In the genomic region with DNA sequence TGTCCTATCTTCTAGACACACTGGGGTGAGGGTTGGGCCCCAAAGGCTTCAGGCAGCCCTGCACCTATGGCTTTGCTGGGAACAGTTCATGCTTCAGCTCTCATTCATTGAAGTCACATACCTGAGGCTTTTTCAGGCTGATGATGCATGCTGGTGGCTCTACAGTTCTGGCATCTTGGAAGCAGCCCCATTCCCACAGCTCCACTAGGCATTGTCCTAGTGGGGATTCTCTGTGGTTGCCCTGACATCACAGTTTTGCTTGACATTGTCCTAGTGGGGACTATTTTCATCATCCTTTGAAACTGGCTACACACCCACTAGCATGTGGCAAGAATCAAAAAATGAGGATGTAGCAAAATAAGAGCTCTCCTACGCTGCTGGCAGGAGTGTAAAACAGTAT, we compare ENCODE assay signal across 20 cellular contexts. TPM values are rescaled to one million over a fixed set of nuclear protein-coding genes. Genes with fewer than 3 reads are reported as not detected.
DNase-seq lines count a peak whose midpoint lies in the region; ATAC-seq, FAIRE-seq and TF ChIP-seq lines count a peak whose summit lies in the region.
"Had no signal": no experiment of that assay in that cellular context is flagged by ENCODE, and none has a peak within 500 bp of the region (broad histone marks: within the 10 kb centered on the region; RNA-seq: fewer than 3 reads in every experiment).

No MANE protein-coding gene starts in this region.

- H2AK5ac ChIP-seq in IMR-90 (ENCODE audit: low read depth, low read length), result no peak overlapping the region
- H2AK5ac ChIP-seq in mesenchymal stem cell (ENCODE audit: low read length, severe bottlenecking), result no peak overlapping the region

- dilution Hi-C loops in IMR-90 (cut with HindIII; ENCODE audit: low sequenced_read_pairs, unreplicated experiment), result no loop called here

- no peak for TF ChIP-seq EP300 in sigmoid colon (IDR thresholded peaks at IDR 0.05)

- FAIRE-seq in bronchial epithelial cell (lab: Jason Lieb, UNC), result peak; percentile 68

- CTCF ChIA-PET in IMR-90 (lab: Yijun Ruan, JAX), result no interaction called here

- POLR2A ChIA-PET in IMR-90 (lab: Charles Lee; ENCODE audit: unreplicated experiment), result no interaction called here

- H3K9ac ChIP-seq in IMR-90 (ENCODE audit: low read depth, low read length), result no peak overlapping the region
- no peak overlapping the region for H3K9ac ChIP-seq in mesenchymal stem cell (ENCODE audit: low read length)
- H3K9ac ChIP-seq: BLaER1 had no signal

- H3K4me2 ChIP-seq in IMR-90 (ENCODE audit: low read depth, low read length) (no peak overlapping the region), mesenchymal stem cell (ENCODE audit: low read length, poor library complexity, severe bottlenecking) (no peak overlapping the region)
- H3K4me2 ChIP-seq: BLaER1 had no signal

- no TSS peak for BruUV-seq in IMR-90 (replicated peaks; lab: Mats Ljungman, UMichigan)

- no peak overlapping the region for H4K91ac ChIP-seq in IMR-90 (ENCODE audit: insufficient read depth, low read depth, low read length)
- no peak overlapping the region for H4K91ac ChIP-seq in mesenchymal stem cell (ENCODE audit: low read length)

- H3K18ac ChIP-seq in IMR-90 (ENCODE audit: low read depth, low read length), result no peak overlapping the region
- H3K18ac ChIP-seq in mesenchymal stem cell (ENCODE audit: low read depth in 1 of 2, low read length in 2 of 2), result no peak overlapping the region

- H3K36me3 ChIP-seq in IMR-90 (ENCODE audit: control insufficient read depth, insufficient read depth, low read length) (no peaks in the 10 kb centered on the region), bronchial epithelial cell (ENCODE audit: control insufficient read depth, insufficient read depth, low read length) (no peaks in the 10 kb centered on the region), mesenchymal stem cell (ENCODE audit: control insufficient read depth in 1 of 2, insufficient read depth in 2 of 2, low read depth in 1 of 2, low read length in 2 of 2) (no peaks in the 10 kb centered on the region), thyroid gland (no peaks in the 10 kb centered on the region), sigmoid colon (no peaks in the 10 kb centered on the region)
- H3K36me3 ChIP-seq: BLaER1 had no signal

- intact Hi-C loops in IMR-90 (cut with micrococcal nuclease) (no loop called here), thyroid gland (cut with DNase I) (no loop called here), sigmoid colon (cut with DNase I) (no loop called here)

- no peaks in the 10 kb centered on the region for H3K9me1 ChIP-seq in IMR-90 (ENCODE audit: insufficient read depth, low read length)

- WGBS in IMR-90 (ENCODE audit: extremely low coverage in 2 of 2, insufficient read length in 1 of 2), 2 experiments, result no CpG with 5 or more reads among the region's 1 CpG
- no CpG with 5 or more reads among the region's 1 CpG for WGBS in mesenchymal stem cell
- WGBS in thyroid gland, 2 donors, result 35 to 97% methylated on average over 1 of the region's 1 CpG
- 80 to 89% methylated on average over 1 of the region's 1 CpG for WGBS in sigmoid colon, 2 donors

- no peak overlapping the region for H4K5ac ChIP-seq in IMR-90 (ENCODE audit: low read depth, low read length)

- no peak overlapping the region for H2AFZ ChIP-seq in IMR-90 (replicated peaks; ENCODE audit: low read length, poor library complexity)
- no peak overlapping the region for H2AFZ ChIP-seq in mesenchymal stem cell (ENCODE audit: low read depth, low read length)

- no peak for TF ChIP-seq RAD21 in IMR-90 (IDR thresholded peaks at IDR 0.05; ENCODE audit: low read length)

- in situ Hi-C loops in IMR-90 (cut with MboI; ENCODE audit: low sequenced_read_pairs), result no loop called here

- TF ChIP-seq POLR2A in IMR-90 (IDR thresholded peaks at IDR 0.05; ENCODE audit: low read depth, low read length) (no peak), thyroid gland (IDR thresholded peaks at IDR 0.05) (no peak), sigmoid colon (IDR thresholded peaks at IDR 0.05) (no peak)

- TF ChIP-seq CTCF in IMR-90 (conservative IDR thresholded peaks at IDR 0.05; ENCODE audit: low read depth, low read length) (no peak), bronchial epithelial cell (IDR thresholded peaks at IDR 0.05; ENCODE audit: insufficient read depth, low read length, severe bottlenecking) (no peak), thyroid gland (IDR thresholded peaks at IDR 0.05) (no peak), sigmoid colon (IDR thresholded peaks at IDR 0.05) (no peak)

- H2BK120ac ChIP-seq in IMR-90 (ENCODE audit: low read depth, low read length) (no peak overlapping the region), mesenchymal stem cell (ENCODE audit: low read depth, low read length) (no peak overlapping the region)

- H3K27me3 ChIP-seq in IMR-90 (ENCODE audit: control insufficient read depth, insufficient read depth, low read length), result no peaks in the 10 kb centered on the region; the same call in 1 of the 2 replicates
- no peaks in the 10 kb centered on the region for H3K27me3 ChIP-seq in bronchial epithelial cell (ENCODE audit: control insufficient read depth, insufficient read depth, low read length)
- H3K27me3 ChIP-seq in mesenchymal stem cell (ENCODE audit: control insufficient read depth in 1 of 2, insufficient read depth in 1 of 2, low read length in 2 of 2), result no peaks in the 10 kb centered on the region
- no peaks in the 10 kb centered on the region for H3K27me3 ChIP-seq in thyroid gland
- H3K27me3 ChIP-seq in sigmoid colon, result no peaks in the 10 kb centered on the region
- H3K27me3 ChIP-seq: BLaER1 had no signal

- no peak overlapping the region for H2BK20ac ChIP-seq in IMR-90 (ENCODE audit: low read depth, low read length)

- H2BK12ac ChIP-seq in mesenchymal stem cell (ENCODE audit: low read length in 2 of 2), result no peak overlapping the region

- H2BK15ac ChIP-seq in IMR-90 (ENCODE audit: low read depth, low read length), result no peak overlapping the region
- no peak overlapping the region for H2BK15ac ChIP-seq in mesenchymal stem cell (ENCODE audit: low read depth, poor library complexity, severe bottlenecking)

- no peak overlapping the region for H4K8ac ChIP-seq in IMR-90 (ENCODE audit: low read depth in 2 of 2, low read length in 2 of 2)
- no peak overlapping the region for H4K8ac ChIP-seq in mesenchymal stem cell (ENCODE audit: low read length)

- H3K4me1 ChIP-seq in IMR-90 (ENCODE audit: control insufficient read depth, insufficient read depth, low read length), result no peaks in the 10 kb centered on the region
- peaks cover 2% of the 10 kb centered on the region for H3K4me1 ChIP-seq in mesenchymal stem cell (ENCODE audit: control insufficient read depth, insufficient read depth, low read depth, low read length)
- H3K4me1 ChIP-seq in thyroid gland, result no peaks in the 10 kb centered on the region
- H3K4me1 ChIP-seq in sigmoid colon, result no peaks in the 10 kb centered on the region
- H3K4me1 ChIP-seq: BLaER1 had no signal

- H2BK5ac ChIP-seq in IMR-90 (ENCODE audit: low read depth, low read length, poor library complexity, severe bottlenecking) (no peak overlapping the region), mesenchymal stem cell (ENCODE audit: low read depth, low read length, poor library complexity, severe bottlenecking) (no peak overlapping the region)

- ATAC-seq in IMR-90 (ENCODE audit: low read depth), result no peak
- ATAC-seq: HCT116, PC-3 had no signal

- peak; percentile 11 for DNase-seq in IMR-90
- no peak for DNase-seq in bronchial epithelial cell (ENCODE audit: low read depth)
- DNase-seq in glomerular visceral epithelial cell (ENCODE audit: extremely low spot score), result peak; percentile 3
- DNase-seq in renal cortical epithelial cell (ENCODE audit: low read depth), result peak; percentile 93
- no peak for DNase-seq in mesenchymal stem cell
- DNase-seq in islet precursor cell, result no peak
- DNase-seq in thyroid gland, result no peak
- no peak for DNase-seq in sigmoid colon
- DNase-seq: DMS 273 treated with DMSO at 0.1 percent for 48 hours, EL, NCI-H1436 treated with DMSO at 0.1 percent for 48 hours, NCI-H2081 treated with DMSO at 0.1 percent for 48 hours, NCI-H345, NCI-H69, PC-3 had no signal

- no peaks in the 10 kb centered on the region for H3K9me3 ChIP-seq in IMR-90 (ENCODE audit: control insufficient read depth, insufficient read depth, low read length)
- H3K9me3 ChIP-seq in mesenchymal stem cell (ENCODE audit: control insufficient read depth, low read length), result no peaks in the 10 kb centered on the region
- no peaks in the 10 kb centered on the region for H3K9me3 ChIP-seq in thyroid gland
- H3K9me3 ChIP-seq in sigmoid colon, result no peaks in the 10 kb centered on the region
- H3K9me3 ChIP-seq: BLaER1 had no signal

- H3K79me1 ChIP-seq in IMR-90 (ENCODE audit: low read depth in 1 of 2, low read length in 2 of 2), result no peaks in the 10 kb centered on the region
- H3K79me1 ChIP-seq in mesenchymal stem cell (replicated peaks; ENCODE audit: low read length, poor library complexity, severe bottlenecking), result no peaks in the 10 kb centered on the region

- H3K27ac ChIP-seq in IMR-90 (ENCODE audit: insufficient read depth, low read length) (no peak overlapping the region), mesenchymal stem cell (ENCODE audit: low read length, poor library complexity, severe bottlenecking) (no peak overlapping the region), thyroid gland (no peak overlapping the region), sigmoid colon (no peak overlapping the region)
- H3K27ac ChIP-seq: BLaER1 had no signal

- H4K20me1 ChIP-seq in IMR-90 (ENCODE audit: insufficient read depth, low read length), result no peaks in the 10 kb centered on the region
- H4K20me1 ChIP-seq: BLaER1 had no signal

- no peak overlapping the region for H2AK9ac ChIP-seq in IMR-90 (replicated peaks; ENCODE audit: low read depth, low read length, poor library complexity)

- H3K4me3 ChIP-seq in IMR-90 (ENCODE audit: insufficient read depth, low read depth, low read length) (no peak overlapping the region), bronchial epithelial cell (ENCODE audit: low read depth, low read length) (no peak overlapping the region), mesenchymal stem cell (ENCODE audit: insufficient read depth in 1 of 2, low read depth in 1 of 2, low read length in 2 of 2) (no peak overlapping the region), thyroid gland (replicated peaks in 1 of 3) (no peak overlapping the region), sigmoid colon (no peak overlapping the region)
- H3K4me3 ChIP-seq: BLaER1 had no signal

- H3K23ac ChIP-seq in IMR-90 (ENCODE audit: low read depth, low read length) (no peak overlapping the region), mesenchymal stem cell (ENCODE audit: low read length in 2 of 2) (peak overlapping the region in 1 of 2 experiments; percentile 17)

- H3K56ac ChIP-seq in IMR-90 (ENCODE audit: extremely low read depth, insufficient read depth, low read length), result no peak overlapping the region

- H3K4ac ChIP-seq in IMR-90 (ENCODE audit: low read depth, low read length) (no peak overlapping the region), mesenchymal stem cell (ENCODE audit: low read depth in 1 of 2, low read length in 2 of 2) (no peak overlapping the region)

- H3K14ac ChIP-seq in IMR-90 (replicated peaks; ENCODE audit: low read depth, low read length), result no peak overlapping the region
- no peak overlapping the region for H3K14ac ChIP-seq in mesenchymal stem cell (ENCODE audit: low read length in 2 of 2)

RNA-seq across cellular contexts. Expression of gene C4orf17, which starts 37.7 kb away (rescaled TPM):
- total RNA-seq in IMR-90 (2012; rRNA removed) (not detected in 2 replicates), bronchial epithelial cell (not detected in 2 replicates), renal cortical epithelial cell (not detected in 2 replicates), thyroid gland (not detected), sigmoid colon (not detected)
- polyA plus RNA-seq in IMR-90 (2012; rRNA removed) (not detected in 2 replicates), sigmoid colon (not detected)
- not detected in 2 replicates for polyA plus RNA-seq in IMR-90 (2012; cell fraction: cytosol; rRNA removed)
- polyA plus RNA-seq in IMR-90 (2012; cell fraction: nucleus; rRNA removed; ENCODE audit: low replicate concordance), result not detected in 2 replicates
- polyA plus RNA-seq in mesenchymal stem cell (2013, experiment 1 of 2), result not detected
- not detected for polyA plus RNA-seq in mesenchymal stem cell (2013, experiment 2 of 2)
- total RNA-seq: HT-29, PC-3, SK-MEL-5 had no signal
- polyA plus RNA-seq: AG04450 had no signal

RNA-seq across cellular contexts. Expression of gene ADH7, which starts 38.0 kb away (rescaled TPM):
- total RNA-seq in IMR-90 (2012; rRNA removed), result not detected in 2 replicates
- polyA plus RNA-seq in IMR-90 (2012; rRNA removed), result not detected in 2 replicates
- not detected in 2 replicates for polyA plus RNA-seq in IMR-90 (2012; cell fraction: cytosol; rRNA removed)
- not detected in 2 replicates for polyA plus RNA-seq in IMR-90 (2012; cell fraction: nucleus; rRNA removed; ENCODE audit: low replicate concordance)
- total RNA-seq in bronchial epithelial cell, result 8.4 and 31.2 TPM in 2 replicates
- total RNA-seq in renal cortical epithelial cell, result not detected in 2 replicates
- not detected for polyA plus RNA-seq in mesenchymal stem cell (2013, experiment 1 of 2)
- polyA plus RNA-seq in mesenchymal stem cell (2013, experiment 2 of 2), result not detected
- not detected for total RNA-seq in thyroid gland
- not detected for total RNA-seq in sigmoid colon
- under 1 TPM in 2 of 3 donors, not detected in 1; 0.03 to 0.60 TPM for polyA plus RNA-seq in sigmoid colon
- total RNA-seq: HT-29, PC-3, SK-MEL-5 had no signal
- polyA plus RNA-seq: AG04450 had no signal

Comparison
In these comparisons a context has a peak if more than half of its experiments do, and no peak if none do; other contexts are left out.
1. DNase-seq: peak in IMR-90 (single experiment), glomerular visceral epithelial cell (single experiment) and renal cortical epithelial cell (single experiment); none in bronchial epithelial cell (single experiment), mesenchymal stem cell (single experiment), islet precursor cell (single experiment), thyroid gland (0 of 2) and sigmoid colon (single experiment).